21 cellular contexts compared by ENCODE assay signal in genomic region chr4:154433543-154433942, GRCh38. TPM values are rescaled to one million over a fixed set of nuclear protein-coding genes. Genes with fewer than 3 reads are reported as not detected.
DNase-seq lines count a peak whose midpoint lies in the region; ATAC-seq lines count a peak whose summit lies in the region.
"Had no signal": no experiment of that assay in that cellular context is flagged by ENCODE, and none has a peak within 500 bp of the region (broad histone marks: within the 10 kb centered on the region; RNA-seq: fewer than 3 reads in every experiment).

No MANE protein-coding gene starts in this region.

- no peaks in the 10 kb centered on the region for H3K27me3 ChIP-seq in MG63
- H3K27me3 ChIP-seq: BE2C; BLaER1 treated with 17β-estradiol and CSF1 and Interleukin-3, amounts not matched to agents 10 nM and 100 nM had no signal

- H3K9me3 ChIP-seq in MG63 = no peaks in the 10 kb centered on the region
- H3K9me3 ChIP-seq: A549, BE2C had no signal

- H3K4me3 ChIP-seq in MG63 = no peak overlapping the region
- H3K4me3 ChIP-seq: A549; BLaER1 treated with 17β-estradiol and CSF1 and Interleukin-3, amounts not matched to agents 10 nM and 100 nM; GM12878; GM23248 had no signal

- no peak for ATAC-seq in HG02571 (IDR thresholded peaks at IDR 0.05; ENCODE audit: unreplicated experiment)
- ATAC-seq: A549, GM12878 had no signal

- no peaks in the 10 kb centered on the region for H3K36me3 ChIP-seq in MG63
- H3K36me3 ChIP-seq: BE2C had no signal

- DNase-seq in Daoy (ENCODE audit: low read depth) (peak; percentile 4), M059J (ENCODE audit: low read depth) (peak; percentile 53), islet precursor cell (peak; percentile 59), DMS79 treated with DMSO at 0.1 percent for 48 hours (lab: John Stamatoyannopoulos, UW) (no peak), MG63 (no peak)
- DNase-seq: 8988T; ACHN; AML-193; BE2C; CD4-positive, alpha-beta T cell; CD8-positive, alpha-beta memory T cell; DMS 273 treated with DMSO at 0.1 percent for 48 hours; DMS79; GDM1; GM23248; H7; HCEC 1CT had no signal

RNA-seq across cellular contexts. Expression of gene DCHS2, which starts 58.1 kb away (rescaled TPM):
- 0.15 and 0.40 TPM in 2 replicates for total RNA-seq in Daoy (2014; rRNA removed; shearing (Covaris generic))
- total RNA-seq in M059J (2014; rRNA removed; shearing (Covaris generic)) = under 0.01 TPM in 1 of 2 replicates, not detected in the other
- under 0.01 and 0.07 TPM in 2 replicates for total RNA-seq in MG63 (2014; rRNA removed; shearing (Covaris generic); ENCODE audit: low replicate concordance)
- total RNA-seq: GM23248 had no signal

Comparison
In these comparisons a context has a peak if more than half of its experiments do, and no peak if none do; other contexts are left out.
1. DNase-seq: peak in Daoy (single experiment), M059J (single experiment) and islet precursor cell (single experiment); none in DMS79 treated with DMSO at 0.1 percent for 48 hours (single experiment) and MG63 (single experiment).